Comparison of ENCODE assay signal across 9 cellular contexts in the genomic region with DNA sequence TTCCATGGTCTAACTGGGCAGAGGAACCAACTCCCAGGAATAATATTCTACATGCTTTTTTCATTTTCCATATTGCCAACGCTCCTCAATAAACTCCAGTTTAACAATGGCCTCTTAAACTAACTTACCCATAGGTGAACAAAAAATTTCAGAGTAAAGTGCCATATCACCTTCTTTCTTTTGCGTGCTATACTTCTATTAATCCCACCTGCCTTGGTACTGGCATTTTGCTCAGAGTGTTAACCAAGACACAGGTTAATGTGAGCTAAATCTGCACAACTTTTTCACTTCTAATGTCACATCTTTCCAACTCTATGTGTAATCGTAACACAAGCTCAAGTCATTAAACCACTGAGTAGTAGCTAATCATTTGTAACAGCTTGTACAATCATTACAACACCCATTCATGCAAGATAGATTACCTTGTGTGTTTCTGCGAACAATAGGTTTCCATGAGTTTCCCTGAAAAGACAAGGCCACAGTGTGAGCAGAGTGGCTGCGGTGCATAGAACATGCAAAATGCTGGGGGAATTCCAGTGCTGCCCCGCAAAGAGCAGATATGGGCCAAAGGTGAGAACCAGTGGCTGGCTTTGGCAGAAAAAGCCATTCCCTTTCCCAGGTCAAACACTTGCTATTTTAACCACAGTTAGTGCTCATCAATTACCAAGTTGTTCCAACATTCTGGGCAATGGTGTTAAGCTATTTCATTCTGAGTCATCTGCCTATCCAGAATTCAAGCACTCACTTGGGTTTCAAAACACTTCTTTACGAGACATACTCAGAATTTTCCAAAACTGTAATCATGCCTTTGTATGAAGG. TPM values are rescaled to one million over a fixed set of nuclear protein-coding genes. Genes with fewer than 3 reads are reported as not detected.
DNase-seq lines count a peak whose midpoint lies in the region; ATAC-seq and TF ChIP-seq lines count a peak whose summit lies in the region.
"Had no signal": no experiment of that assay in that cellular context is flagged by ENCODE, and none has a peak within 500 bp of the region (broad histone marks: within the 10 kb centered on the region; RNA-seq: fewer than 3 reads in every experiment).

No MANE protein-coding gene starts in this region.

- TF ChIP-seq CTCF in GM12865 (IDR thresholded peaks at IDR 0.05; ENCODE audit: insufficient read depth, low read depth, low read length, missing control alignments): no peak

- H3K9me3 Mint-ChIP-seq in immature natural killer cell: no peaks in the 10 kb centered on the region

- H3K27me3 Mint-ChIP-seq in immature natural killer cell (ENCODE audit: low read depth in 3 of 3): no peaks in the 10 kb centered on the region

- ATAC-seq in GM21737 (IDR thresholded peaks at IDR 0.05; ENCODE audit: unreplicated experiment): peak; percentile 49

- H3K4me1 Mint-ChIP-seq in immature natural killer cell: peaks cover 64 to 87% of the 10 kb centered on the region in 2 donors

- peak overlapping the region; percentile 69 for H3K4me3 ChIP-seq in GM12865 (ENCODE audit: low read depth, low read length)

- peak overlapping the region; percentile 66 to 90 (median 84) for H3K27ac Mint-ChIP-seq in immature natural killer cell

- peak overlapping the region; percentile 36 to 53 (median 46) for H3K4me3 Mint-ChIP-seq in immature natural killer cell

- peaks cover 0 to 8% (median 7%) of the 10 kb centered on the region in 3 donors for H3K36me3 Mint-ChIP-seq in immature natural killer cell

- peak; percentile 79 for DNase-seq in GM12865 (ENCODE audit: low read depth)
- DNase-seq in NCI-H748 treated with DMSO at 0.1 percent for 48 hours (lab: John Stamatoyannopoulos, UW): peak; percentile 26
- DNase-seq in immature natural killer cell: peak; percentile 46 to 61 (median 54)
- no peak for DNase-seq in middle frontal gyrus (ENCODE audit: extremely low spot score, low spot score)
- no peak for DNase-seq in D341Med (ENCODE audit: low spot score)
- DNase-seq in mucosa of gallbladder (ENCODE audit: low spot score): no peak
- no peak for DNase-seq in GOT3 (lab: John Stamatoyannopoulos, UW)

RNA-seq across cellular contexts. Expression of a gene that starts 42.8 kb away (rescaled TPM):
- under 1 TPM in 1 of 3 donors, not detected in 2; 0.43 TPM for polyA plus RNA-seq in immature natural killer cell
- 0.29 TPM for total RNA-seq in mucosa of gallbladder
- total RNA-seq: pulmonary artery endothelial cell had no signal

Comparison
In these comparisons a context has a peak if more than half of its experiments do, and no peak if none do; other contexts are left out.
1. DNase-seq: peak in GM12865 (single experiment), NCI-H748 treated with DMSO at 0.1 percent for 48 hours (single experiment) and immature natural killer cell (3 of 3); none in middle frontal gyrus (single experiment), D341Med (single experiment), mucosa of gallbladder (single experiment) and GOT3 (single experiment).